In genomic region chr12:113162102-113163029, GRCh38 we compare ENCODE assay signal across 13 cellular contexts. TPM values are rescaled to one million over a fixed set of nuclear protein-coding genes. Genes with fewer than 3 reads are reported as not detected.
DNase-seq lines count a peak whose midpoint lies in the region; ATAC-seq and TF ChIP-seq lines count a peak whose summit lies in the region.
"Had no signal": no experiment of that assay in that cellular context is flagged by ENCODE, and none has a peak within 500 bp of the region (broad histone marks: within the 10 kb centered on the region; RNA-seq: fewer than 3 reads in every experiment).

No MANE protein-coding gene starts in this region.

- H3K27ac ChIP-seq in Karpas-422 (ENCODE audit: low read length) (no peak overlapping the region), body of pancreas (no peak overlapping the region)

- no peaks in the 10 kb centered on the region for H3K9me2 ChIP-seq in Karpas-422 (replicated peaks; ENCODE audit: insufficient read depth, low read length)

- H4K20me1 ChIP-seq in Karpas-422 (ENCODE audit: insufficient read depth, low read depth, low read length): peaks cover 30% of the 10 kb centered on the region

- peaks cover 8% of the 10 kb centered on the region for H3K4me1 ChIP-seq in BE2C
- peaks cover 13% of the 10 kb centered on the region for H3K4me1 ChIP-seq in Karpas-422 (ENCODE audit: low read length)
- H3K4me1 ChIP-seq in body of pancreas: peaks cover 14% of the 10 kb centered on the region

- 78 to 80% methylated on average over 13 to 25 of the region's 25 CpGs for WGBS in body of pancreas, 2 donors

- no peak for TF ChIP-seq POLR2A in body of pancreas (IDR thresholded peaks at IDR 0.05)

- peak overlapping the region; percentile 35 for H3K4me3 ChIP-seq in BE2C (ENCODE audit: low read depth, low read length)
- H3K4me3 ChIP-seq in Karpas-422 (ENCODE audit: low read length): no peak overlapping the region
- no peak overlapping the region for H3K4me3 ChIP-seq in body of pancreas

- H3K36me3 ChIP-seq in BE2C: peaks cover 50% of the 10 kb centered on the region
- peaks cover 31% of the 10 kb centered on the region for H3K36me3 ChIP-seq in Karpas-422 (ENCODE audit: insufficient read depth, low read length)
- H3K36me3 ChIP-seq in body of pancreas (replicated peaks in 1 of 2; ENCODE audit: insufficient read depth in 1 of 2, low read depth in 2 of 2): peaks cover 29 to 35% of the 10 kb centered on the region in 2 donors

- no peak overlapping the region for H3K9ac ChIP-seq in Karpas-422 (ENCODE audit: low read length)

- peak; percentile 81 for DNase-seq in BE2C
- peak; percentile 72 for DNase-seq in Karpas-422
- DNase-seq in body of pancreas: peak; percentile 68 to 86 (median 75)
- peak; percentile 90 for DNase-seq in islet precursor cell
- DNase-seq in activated T-cell treated with anti-CD3 and anti-CD28 coated beads, Interleukin-2, amount 50 U/mL, for 24 hours: no peak
- no peak for DNase-seq in cortex of kidney (lab: John Stamatoyannopoulos, UW)
- no peak for DNase-seq in NCI-H226
- DNase-seq: amniotic stem cell; CD8-positive, alpha-beta T cell; naive B cell; RPMI8226 had no signal

- 0 out of 2 replicates have a peak, but pooled peaks cover 6% of the 10 kb centered on the region for H3K79me2 ChIP-seq in Karpas-422 (ENCODE audit: low read length)

- H3K9me3 Mint-ChIP-seq in activated T-helper 17 cell treated with anti-CD3 and anti-CD28 coated beads, Interleukin-2, amount 50 U/mL, for 72 hours: no peaks in the 10 kb centered on the region
- H3K9me3 Mint-ChIP-seq in activated T-cell treated with anti-CD3 and anti-CD28 coated beads, Interleukin-2, amount 50 U/mL, for 24 hours: no peaks in the 10 kb centered on the region
- H3K9me3 Mint-ChIP-seq: CD8-positive, alpha-beta T cell; naive B cell had no signal

- intact Hi-C loops in body of pancreas (cut with DNase I): no loop called here

- H2AFZ ChIP-seq in Karpas-422 (ENCODE audit: low read length): no peak overlapping the region

- H3K27me3 ChIP-seq in BE2C (no peaks in the 10 kb centered on the region), Karpas-422 (ENCODE audit: low read length) (no peaks in the 10 kb centered on the region), body of pancreas (no peaks in the 10 kb centered on the region)

- peak; percentile 70 for ATAC-seq in body of pancreas
- no peak for ATAC-seq in activated T-helper 17 cell treated with anti-CD3 and anti-CD28 coated beads, Interleukin-2, amount 50 U/mL, for 72 hours (replicated peaks)
- ATAC-seq: CD8-positive, alpha-beta T cell had no signal

- no peaks in the 10 kb centered on the region for H3K9me3 ChIP-seq in BE2C
- H3K9me3 ChIP-seq in Karpas-422 (ENCODE audit: low read length): no peaks in the 10 kb centered on the region
- no peaks in the 10 kb centered on the region for H3K9me3 ChIP-seq in body of pancreas

- no peaks in the 10 kb centered on the region for H3K27me3 Mint-ChIP-seq in activated T-helper 17 cell treated with anti-CD3 and anti-CD28 coated beads, Interleukin-2, amount 50 U/mL, for 72 hours
- no peaks in the 10 kb centered on the region for H3K27me3 Mint-ChIP-seq in activated T-cell treated with anti-CD3 and anti-CD28 coated beads, Interleukin-2, amount 50 U/mL, for 24 hours
- H3K27me3 Mint-ChIP-seq: naive B cell had no signal

- peaks cover 98% of the 10 kb centered on the region for H3K36me3 Mint-ChIP-seq in activated T-helper 17 cell treated with anti-CD3 and anti-CD28 coated beads, Interleukin-2, amount 50 U/mL, for 72 hours (ENCODE audit: low read depth)
- H3K36me3 Mint-ChIP-seq in activated T-cell treated with anti-CD3 and anti-CD28 coated beads, Interleukin-2, amount 50 U/mL, for 24 hours (ENCODE audit: low read depth): peaks cover 98% of the 10 kb centered on the region

- H3K4me2 ChIP-seq in Karpas-422 (ENCODE audit: low read depth, low read length, poor library complexity, severe bottlenecking): peak overlapping the region; percentile 20

- H3K4me3 Mint-ChIP-seq in activated T-helper 17 cell treated with anti-CD3 and anti-CD28 coated beads, Interleukin-2, amount 50 U/mL, for 72 hours: no peak overlapping the region
- no peak overlapping the region for H3K4me3 Mint-ChIP-seq in activated T-cell treated with anti-CD3 and anti-CD28 coated beads, Interleukin-2, amount 50 U/mL, for 24 hours
- H3K4me3 Mint-ChIP-seq: CD8-positive, alpha-beta T cell had no signal

- no peaks in the 10 kb centered on the region for H3K4me1 Mint-ChIP-seq in activated T-helper 17 cell treated with anti-CD3 and anti-CD28 coated beads, Interleukin-2, amount 50 U/mL, for 72 hours
- peaks cover 5% of the 10 kb centered on the region for H3K4me1 Mint-ChIP-seq in activated T-cell treated with anti-CD3 and anti-CD28 coated beads, Interleukin-2, amount 50 U/mL, for 24 hours (ENCODE audit: low read depth)

- no peak overlapping the region for H3K27ac Mint-ChIP-seq in activated T-helper 17 cell treated with anti-CD3 and anti-CD28 coated beads, Interleukin-2, amount 50 U/mL, for 72 hours
- no peak overlapping the region for H3K27ac Mint-ChIP-seq in activated T-cell treated with anti-CD3 and anti-CD28 coated beads, Interleukin-2, amount 50 U/mL, for 24 hours
- H3K27ac Mint-ChIP-seq: CD8-positive, alpha-beta T cell had no signal

- TF ChIP-seq CTCF in BE2C (IDR thresholded peaks at IDR 0.05; ENCODE audit: low read depth, low read length): no peak
- TF ChIP-seq CTCF in body of pancreas (IDR thresholded peaks at IDR 0.05): peak in 1 of 7 experiments; percentile 7

RNA-seq across cellular contexts. Expression of gene CFAP73, which starts 12.8 kb away (rescaled TPM):
- not detected for polyA plus RNA-seq in BE2C (2012; ENCODE audit: insufficient read depth, insufficient read length, low read depth)
- not detected in 2 replicates for total RNA-seq in Karpas-422 (2014; rRNA removed; shearing (Covaris generic); ENCODE audit: low replicate concordance)
- total RNA-seq in body of pancreas: under 1 TPM in 1 of 2 donors, not detected in 1; 0.99 TPM
- total RNA-seq in activated T-helper 17 cell treated with anti-CD3 and anti-CD28 coated beads, Interleukin-2, amount 50 U/mL, for 72 hours: 1 to 10 TPM in 1 of 2 donors, under 1 TPM in 1; 0.32 to 1.2 TPM
- total RNA-seq: frontal cortex had no signal

RNA-seq across cellular contexts. Expression of gene DDX54, which starts 22.9 kb away (rescaled TPM):
- polyA plus RNA-seq in BE2C (2012; ENCODE audit: insufficient read depth, insufficient read length, low read depth): 132 TPM
- total RNA-seq in Karpas-422 (2014; rRNA removed; shearing (Covaris generic); ENCODE audit: low replicate concordance): 28.2 and 81.5 TPM in 2 replicates
- total RNA-seq in body of pancreas: 10 to 100 TPM; 52.7 TPM
- 10 to 100 TPM; 47.4 to 86.9 TPM for total RNA-seq in activated T-helper 17 cell treated with anti-CD3 and anti-CD28 coated beads, Interleukin-2, amount 50 U/mL, for 72 hours

RNA-seq across cellular contexts. Expression of gene RITA1, which starts 23.2 kb away (rescaled TPM):
- polyA plus RNA-seq in BE2C (2012; ENCODE audit: insufficient read depth, insufficient read length, low read depth): 83.0 TPM
- total RNA-seq in Karpas-422 (2014; rRNA removed; shearing (Covaris generic); ENCODE audit: low replicate concordance): 34.3 and 47.3 TPM in 2 replicates
- 10 to 100 TPM in 1 of 2 donors, 1 to 10 TPM in 1; 6.9 to 15.3 TPM for total RNA-seq in body of pancreas
- total RNA-seq in activated T-helper 17 cell treated with anti-CD3 and anti-CD28 coated beads, Interleukin-2, amount 50 U/mL, for 72 hours: 10 to 100 TPM; 14.2 to 23.9 TPM

RNA-seq across cellular contexts. Expression of gene RASAL1, which starts 26.8 kb away (rescaled TPM):
- polyA plus RNA-seq in BE2C (2012; ENCODE audit: insufficient read depth, insufficient read length, low read depth): not detected
- total RNA-seq in Karpas-422 (2014; rRNA removed; shearing (Covaris generic); ENCODE audit: low replicate concordance): 3.3 and 3.4 TPM in 2 replicates
- 1 to 10 TPM in 1 of 2 donors, under 1 TPM in 1; 0.66 to 2.1 TPM for total RNA-seq in body of pancreas
- total RNA-seq in activated T-helper 17 cell treated with anti-CD3 and anti-CD28 coated beads, Interleukin-2, amount 50 U/mL, for 72 hours: 10 to 100 TPM in 1 of 2 donors, 1 to 10 TPM in 1; 1.0 to 21.3 TPM

RNA-seq across cellular contexts. Expression of gene TPCN1, which starts 58.9 kb away (rescaled TPM):
- polyA plus RNA-seq in BE2C (2012; ENCODE audit: insufficient read depth, insufficient read length, low read depth): 24.5 TPM
- total RNA-seq in Karpas-422 (2014; rRNA removed; shearing (Covaris generic); ENCODE audit: low replicate concordance): 43.9 and 46.4 TPM in 2 replicates
- 10 to 100 TPM; 45.1 to 78.4 TPM for total RNA-seq in body of pancreas
- total RNA-seq in activated T-helper 17 cell treated with anti-CD3 and anti-CD28 coated beads, Interleukin-2, amount 50 U/mL, for 72 hours: 10 to 100 TPM; 29.4 to 67.7 TPM

Comparison
In these comparisons a context has a peak if more than half of its experiments do, and no peak if none do; other contexts are left out.
1. DNase-seq: peak in BE2C (single experiment), Karpas-422 (single experiment), body of pancreas (4 of 4) and islet precursor cell (single experiment); none in activated T-cell treated with anti-CD3 and anti-CD28 coated beads, Interleukin-2, amount 50 U/mL, for 24 hours (single experiment), cortex of kidney (single experiment) and NCI-H226 (single experiment).